ENCODE assay signal across 8 cellular contexts in genomic region chr7:128506819-128507218, GRCh38. TPM values are rescaled to one million over a fixed set of nuclear protein-coding genes. Genes with fewer than 3 reads are reported as not detected.
DNase-seq lines count a peak whose midpoint lies in the region; ATAC-seq, FAIRE-seq and TF ChIP-seq lines count a peak whose summit lies in the region.
"Not testable (repeated sequence)": the region's sequence is repeated elsewhere in the genome, so short reads cannot be mapped to it uniquely, and the experiment has no call there.

No MANE protein-coding gene starts in this region.

- H3F3A ChIP-seq in neural progenitor cell (ENCODE audit: low read depth): not testable (repeated sequence)

- not testable (repeated sequence) for H3K36me3 ChIP-seq in OCI-LY7 (ENCODE audit: insufficient read depth, low read length); GM12878 (ENCODE audit: control insufficient read depth in 2 of 2, insufficient read depth in 2 of 2, low read length in 1 of 2); neural progenitor cell

- H3K27ac ChIP-seq in CD4-positive, alpha-beta T cell (ENCODE audit: low read depth, low read length): not testable (repeated sequence)
- H3K27ac ChIP-seq in OCI-LY7 (ENCODE audit: low read depth, low read length, poor library complexity, severe bottlenecking): peak overlapping the region; percentile 96
- H3K27ac ChIP-seq in GM12878 (ENCODE audit: control insufficient read depth, insufficient read depth): peak overlapping the region; percentile 39; the same call in 1 of the 2 replicates
- peak overlapping the region; percentile 29 for H3K27ac ChIP-seq in neural progenitor cell

- H3K4me1 ChIP-seq in OCI-LY7 (ENCODE audit: insufficient read depth, low read length, poor library complexity, severe bottlenecking) (peaks cover 52% of the 10 kb centered on the region), GM12878 (ENCODE audit: control insufficient read depth, insufficient read depth, low read length) (peaks cover 18% of the 10 kb centered on the region; the same call in 1 of the 2 replicates)
- not testable (repeated sequence) for H3K4me1 ChIP-seq in neural progenitor cell

- not testable (repeated sequence) for DNase-seq in CD4-positive, alpha-beta T cell; neural progenitor cell (ENCODE audit: low spot score)
- DNase-seq in OCI-LY7 (ENCODE audit: low spot score): peak; percentile 70
- DNase-seq in GM12878 (ENCODE audit: low read depth, low spot score): peak; percentile 67

- not testable (repeated sequence) for H4K20me1 ChIP-seq in OCI-LY7 (ENCODE audit: insufficient read depth, low read length); GM12878 (ENCODE audit: control insufficient read depth, insufficient read depth); neural progenitor cell (ENCODE audit: low read depth)

- RAD21 ChIA-PET in GM12878 (lab: Charles Lee; ENCODE audit: unreplicated experiment): interaction anchor here (0.7 kb wide), 1 partner anchor 79 kb away, joined by 5 read pairs; no protein-coding TSS in a partner anchor

- H3K27me3 Mint-ChIP-seq in CD4-positive, alpha-beta T cell; neural progenitor cell (ENCODE audit: insufficient read depth, low read depth): not testable (repeated sequence)

- H3K9me3 ChIP-seq in CD4-positive, alpha-beta T cell (ENCODE audit: control insufficient read depth, low read length); OCI-LY7 (ENCODE audit: low read length); GM12878 (replicated peaks; ENCODE audit: control insufficient read depth, insufficient read depth, low read length); neural progenitor cell (ENCODE audit: low read depth): not testable (repeated sequence)

- 0% methylated on average over 1 of the region's 3 CpGs for WGBS in GM12878 (ENCODE audit: insufficient coverage, insufficient replicate concordance, low lambda C conversion rate, missing lambda C conversion rate)

- POLR2A ChIA-PET in CD4-positive, alpha-beta T cell (lab: Charles Lee): not testable (repeated sequence)
- POLR2A ChIA-PET in OCI-LY7 (lab: Charles Lee) (interaction anchor here (0.7 to 0.8 kb wide), 3 partner anchors 53 to 448 kb away, joined by 3 to 5 read pairs (median 3); no protein-coding TSS in a partner anchor), GM12878 (lab: Charles Lee) (interaction anchor here (0.7 kb wide), 2 partner anchors 100 to 258 kb away, joined by 4 to 5 read pairs; no protein-coding TSS in a partner anchor)

- H3K4me1 Mint-ChIP-seq in CD4-positive, alpha-beta T cell (ENCODE audit: low read depth): peaks cover 13% of the 10 kb centered on the region
- not testable (repeated sequence) for H3K4me1 Mint-ChIP-seq in neural progenitor cell

- not testable (repeated sequence) for H3K9ac ChIP-seq in GM12878 (ENCODE audit: control insufficient read depth, insufficient read depth, low read length); neural progenitor cell

- H2AFZ ChIP-seq in OCI-LY7 (ENCODE audit: low read length): peak overlapping the region; percentile 54; the same call in 1 of the 2 replicates
- not testable (repeated sequence) for H2AFZ ChIP-seq in GM12878 (ENCODE audit: control insufficient read depth, low read depth, low read length); neural progenitor cell (replicated peaks)

- peaks cover 15% of the 10 kb centered on the region for H3K36me3 Mint-ChIP-seq in CD4-positive, alpha-beta T cell (ENCODE audit: low read depth)
- not testable (repeated sequence) for H3K36me3 Mint-ChIP-seq in neural progenitor cell

- H3K9me2 ChIP-seq in OCI-LY7 (ENCODE audit: insufficient read depth, low read length): not testable (repeated sequence)

- H3K27me3 ChIP-seq in CD4-positive, alpha-beta T cell (ENCODE audit: control insufficient read depth, insufficient read depth, low read length); GM12878 (replicated peaks in 1 of 2; ENCODE audit: control insufficient read depth in 2 of 2, insufficient read depth in 2 of 2, low read length in 1 of 2); neural progenitor cell: not testable (repeated sequence)

- H3K9me3 Mint-ChIP-seq in CD4-positive, alpha-beta T cell; neural progenitor cell: not testable (repeated sequence)

- not testable (repeated sequence) for H3K79me2 ChIP-seq in OCI-LY7 (ENCODE audit: insufficient read depth, low read depth, low read length); GM12878 (ENCODE audit: control insufficient read depth, insufficient read depth, low read length); neural progenitor cell (ENCODE audit: low read depth)

- BruUV-seq in OCI-LY7 (replicated peaks; lab: Mats Ljungman, UMichigan); GM12878 (replicated peaks; lab: Mats Ljungman, UMichigan): not testable (repeated sequence)

- peak overlapping the region; percentile 80 for H3K4me2 ChIP-seq in OCI-LY7 (ENCODE audit: low read length)
- H3K4me2 ChIP-seq in GM12878 (ENCODE audit: control insufficient read depth, insufficient read depth): peak overlapping the region; percentile 58
- H3K4me2 ChIP-seq in neural progenitor cell: not testable (repeated sequence)

- peak overlapping the region; percentile 33 for H3K27ac Mint-ChIP-seq in CD4-positive, alpha-beta T cell
- H3K27ac Mint-ChIP-seq in neural progenitor cell: not testable (repeated sequence)

- TF ChIP-seq RAD21 in GM12878 (IDR thresholded peaks at IDR 0.05; ENCODE audit: insufficient read depth, low read depth, low read length): not testable (repeated sequence)

- intact Hi-C loops in CD4-positive, alpha-beta T cell (cut with DNase I, micrococcal nuclease); OCI-LY7 (cut with micrococcal nuclease; ENCODE audit: unreplicated experiment); GM12878 (cut with micrococcal nuclease; ENCODE audit: unreplicated experiment): not testable (repeated sequence)

- TF ChIP-seq CTCF in CD4-positive, alpha-beta T cell (IDR thresholded peaks at IDR 0.05); OCI-LY7 (conservative IDR thresholded peaks at IDR 0.05; ENCODE audit: low read length); GM12878 (IDR thresholded peaks at IDR 0.05 in 2 of 3, conservative IDR thresholded peaks at IDR 0.05 in 1 of 3; ENCODE audit: control insufficient read depth in 2 of 3, extremely low read depth in 1 of 3, insufficient read depth in 1 of 3, low read depth in 3 of 3, low read length in 3 of 3); neural progenitor cell (IDR thresholded peaks at IDR 0.05): not testable (repeated sequence)

- ATAC-seq in CD4-positive, alpha-beta T cell (ENCODE audit: poor library complexity): peak; percentile 58
- ATAC-seq in GM18858 (IDR thresholded peaks at IDR 0.05; ENCODE audit: unreplicated experiment): peak; percentile 48
- ATAC-seq in GM21367 (IDR thresholded peaks at IDR 0.05; ENCODE audit: unreplicated experiment): peak; percentile 42
- ATAC-seq in HG02642 (IDR thresholded peaks at IDR 0.05; ENCODE audit: poor library complexity, unreplicated experiment): peak; percentile 54
- ATAC-seq in HG03139 (IDR thresholded peaks at IDR 0.05; ENCODE audit: unreplicated experiment): peak; percentile 43
- ATAC-seq in GM12878: peak; percentile 71

- TF ChIP-seq EP300 in GM12878 (IDR thresholded peaks at IDR 0.05; ENCODE audit: borderline replicate concordance in 1 of 2, control insufficient read depth in 1 of 2, low read depth in 2 of 2, low read length in 2 of 2): not testable (repeated sequence)

- in situ Hi-C loops in GM12878 (cut with MboI): not testable (repeated sequence)

- H3K4me3 ChIP-seq in OCI-LY7 (ENCODE audit: low read depth, low read length, poor library complexity, severe bottlenecking) (peak overlapping the region; percentile 47), GM12878 (peak overlapping the region; percentile 56; the same call in 1 of the 2 replicates)
- H3K4me3 ChIP-seq in neural progenitor cell: not testable (repeated sequence)

- FAIRE-seq in GM12878 (lab: Jason Lieb, UNC): peak; percentile 68

- TF ChIP-seq POLR2A in GM12878 (IDR thresholded peaks at IDR 0.05; ENCODE audit: low read depth, low read length): not testable (repeated sequence)

- SMC1A ChIA-PET in GM12878 (lab: Charles Lee; ENCODE audit: uncharacterized antibody, unreplicated experiment): interaction anchor here (1.2 kb wide), 1 partner anchor 47 kb away, joined by 3 read pairs; no protein-coding TSS in a partner anchor

- CTCF ChIA-PET in CD4-positive, alpha-beta T cell (lab: Charles Lee); OCI-LY7 (lab: Charles Lee; ENCODE audit: unreplicated experiment): not testable (repeated sequence)
- CTCF ChIA-PET in GM12878 (lab: Yijun Ruan, JAX): interaction anchor here (1.4 kb wide), 1 partner anchor 32 kb away, joined by 4 read pairs; no protein-coding TSS in a partner anchor

- not testable (repeated sequence) for H3K4me3 Mint-ChIP-seq in CD4-positive, alpha-beta T cell; neural progenitor cell

RNA-seq across cellular contexts. Expression of gene METTL2B, which starts 30.3 kb away (rescaled TPM):
- 1 to 10 TPM; 7.1 to 8.2 TPM for total RNA-seq in CD4-positive, alpha-beta T cell
- 25.4 and 27.8 TPM in 2 replicates for total RNA-seq in OCI-LY7 (2014; rRNA removed; shearing (Covaris generic))
- total RNA-seq in OCI-LY7 (2022) (35.4 and 40.7 TPM in 2 replicates), GM12878 (2014; rRNA removed) (26.8 and 29.4 TPM in 2 replicates), GM12878 (2014; rRNA removed; fragmentation: Illumina TruSeq; extraction: Trizol) (35.3 and 36.9 TPM in 2 replicates), GM12878 (2021) (27.7 and 28.1 TPM in 2 replicates), neural progenitor cell (ENCODE audit: low replicate concordance) (43.1 and 50.1 TPM in 2 replicates)
- 56.9 and 63.6 TPM in 2 replicates for total RNA-seq in GM12878 (2013; cell fraction: nucleolus; rRNA removed)
- polyA plus RNA-seq in GM12878 (2011; ENCODE audit: low read depth): 14.2 TPM
- polyA plus RNA-seq in GM12878 (2011; rRNA removed) (36.4 and 37.8 TPM in 2 replicates), GM12878 (2014; fragmentation: Illumina TruSeq; extraction: Trizol) (36.6 and 51.7 TPM in 2 replicates), GM12878 (2014; fragmentation: Nextera tagmentation; extraction: Ambion mirVana) (10 to 100 TPM; 40.5 to 48.4 TPM), GM12878 (2014; rRNA removed) (18.9 and 20.7 TPM in 2 replicates), GM12878 (2016; fragmentation: Nextera tagmentation; extraction: Ambion mirVana) (10 to 100 TPM; 43.4 to 43.5 TPM)
- 19.7 and 23.3 TPM in 2 replicates for polyA plus RNA-seq in GM12878 (2011; cell fraction: cytosol; rRNA removed)
- 13.0 and 13.3 TPM in 2 replicates for polyA plus RNA-seq in GM12878 (2011; cell fraction: nucleus; rRNA removed)
- 12.6 and 13.7 TPM in 2 replicates for polyA plus RNA-seq in GM12878 (2012)
- polyA minus RNA-seq in GM12878 (2011; rRNA and poly(A)+ RNA removed): 36.3 and 48.1 TPM in 2 replicates
- polyA minus RNA-seq in GM12878 (2011; cell fraction: cytosol; rRNA and poly(A)+ RNA removed): 13.0 and 15.1 TPM in 2 replicates
- polyA minus RNA-seq in GM12878 (2011; cell fraction: nucleus; rRNA and poly(A)+ RNA removed): 18.3 and 38.9 TPM in 2 replicates

RNA-seq across cellular contexts. Expression of gene HILPDA, which starts 51.1 kb away (rescaled TPM):
- 1 to 10 TPM; 1.7 TPM for total RNA-seq in CD4-positive, alpha-beta T cell
- 23.7 and 33.9 TPM in 2 replicates for total RNA-seq in OCI-LY7 (2014; rRNA removed; shearing (Covaris generic))
- total RNA-seq in OCI-LY7 (2022): 19.4 and 22.4 TPM in 2 replicates
- total RNA-seq in GM12878 (2013; cell fraction: nucleolus; rRNA removed): 232 and 244 TPM in 2 replicates
- total RNA-seq in GM12878 (2014; rRNA removed): 15.1 and 16.4 TPM in 2 replicates
- total RNA-seq in GM12878 (2014; rRNA removed; fragmentation: Illumina TruSeq; extraction: Trizol): 19.6 and 21.2 TPM in 2 replicates
- 12.0 and 14.1 TPM in 2 replicates for total RNA-seq in GM12878 (2021)
- polyA plus RNA-seq in GM12878 (2011; ENCODE audit: low read depth): 22.4 TPM
- polyA plus RNA-seq in GM12878 (2011; rRNA removed): 198 and 232 TPM in 2 replicates
- 184 and 280 TPM in 2 replicates for polyA plus RNA-seq in GM12878 (2011; cell fraction: cytosol; rRNA removed)
- polyA plus RNA-seq in GM12878 (2011; cell fraction: nucleus; rRNA removed): 85.4 and 130 TPM in 2 replicates
- 26.2 and 86.6 TPM in 2 replicates for polyA plus RNA-seq in GM12878 (2012)
- polyA plus RNA-seq in GM12878 (2014; fragmentation: Illumina TruSeq; extraction: Trizol): 22.1 and 24.2 TPM in 2 replicates
- 10 to 100 TPM; 37.4 to 44.0 TPM for polyA plus RNA-seq in GM12878 (2014; fragmentation: Nextera tagmentation; extraction: Ambion mirVana)
- polyA plus RNA-seq in GM12878 (2014; rRNA removed): 26.1 and 29.6 TPM in 2 replicates
- 10 to 100 TPM; 24.5 to 28.4 TPM for polyA plus RNA-seq in GM12878 (2016; fragmentation: Nextera tagmentation; extraction: Ambion mirVana)
- 141 and 166 TPM in 2 replicates for polyA minus RNA-seq in GM12878 (2011; rRNA and poly(A)+ RNA removed)
- polyA minus RNA-seq in GM12878 (2011; cell fraction: cytosol; rRNA and poly(A)+ RNA removed): 42.1 and 54.1 TPM in 2 replicates
- 97.8 and 100.0 TPM in 2 replicates for polyA minus RNA-seq in GM12878 (2011; cell fraction: nucleus; rRNA and poly(A)+ RNA removed)
- 53.9 and 70.1 TPM in 2 replicates for total RNA-seq in neural progenitor cell (ENCODE audit: low replicate concordance)

Comparison
In these comparisons a context has a peak if more than half of its experiments do, and no peak if none do; other contexts are left out.
1. RNA of gene HILPDA, which starts 51.1 kb away (total RNA-seq): 53.9 to 70.1 TPM in neural progenitor cell, 19.4 to 33.9 TPM in OCI-LY7 and 12.0 to 244 TPM in GM12878; 1.7 TPM in CD4-positive, alpha-beta T cell; every median in the first group is over 4 times any median in the second.
2. Peak in every context shown above with its lines, with median percentiles within 50 percentile points of each other: ATAC-seq.